In genomic region chr1:66927528-66927927, GRCh38 we compare ENCODE assay signal across 1 cellular context.
TF ChIP-seq lines count a peak whose summit lies in the region.

No MANE protein-coding gene starts in this region.

TF ChIP-seq in GM12878, 131 proteins besides CTCF, POLR2A, EP300 and RAD21:
- TF ChIP-seq MEF2B (IDR thresholded peaks at IDR 0.05; ENCODE audit: partially characterized antibody, poor library complexity, severe bottlenecking) (no peak), TARDBP (IDR thresholded peaks at IDR 0.05; ENCODE audit: borderline replicate concordance) (no peak), E2F8 (IDR thresholded peaks at IDR 0.05; ENCODE audit: low read depth, partially characterized antibody) (no peak), MTA2 (IDR thresholded peaks at IDR 0.05; ENCODE audit: low read depth) (no peak), SP1 (IDR thresholded peaks at IDR 0.05; ENCODE audit: low read depth, low read length) (no peak), EGR1 (IDR thresholded peaks at IDR 0.05; ENCODE audit: borderline replicate concordance in 1 of 2, low read depth in 2 of 2, low read length in 2 of 2) (no peak), SIN3A (IDR thresholded peaks at IDR 0.05; ENCODE audit: low read depth, low read length) (no peak), MYC (IDR thresholded peaks at IDR 0.05; ENCODE audit: insufficient read depth, insufficient read length, insufficient replicate concordance, low read length, severe bottlenecking) (no peak), POU2F2 (IDR thresholded peaks at IDR 0.05; ENCODE audit: borderline replicate concordance, low read depth, low read length) (no peak), RFX5 (IDR thresholded peaks at IDR 0.05; ENCODE audit: low read depth, low read length) (no peak), HCFC1 (IDR thresholded peaks at IDR 0.05; ENCODE audit: low read length) (no peak), IKZF2 (IDR thresholded peaks at IDR 0.05) (no peak)
- TF ChIP-seq, protein P1, sequence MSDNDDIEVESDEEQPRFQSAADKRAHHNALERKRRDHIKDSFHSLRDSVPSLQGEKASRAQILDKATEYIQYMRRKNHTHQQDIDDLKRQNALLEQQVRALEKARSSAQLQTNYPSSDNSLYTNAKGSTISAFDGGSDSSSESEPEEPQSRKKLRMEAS (IDR thresholded peaks at IDR 0.05; ENCODE audit: low read depth, low read length) = no peak
- TF ChIP-seq, protein P2, sequence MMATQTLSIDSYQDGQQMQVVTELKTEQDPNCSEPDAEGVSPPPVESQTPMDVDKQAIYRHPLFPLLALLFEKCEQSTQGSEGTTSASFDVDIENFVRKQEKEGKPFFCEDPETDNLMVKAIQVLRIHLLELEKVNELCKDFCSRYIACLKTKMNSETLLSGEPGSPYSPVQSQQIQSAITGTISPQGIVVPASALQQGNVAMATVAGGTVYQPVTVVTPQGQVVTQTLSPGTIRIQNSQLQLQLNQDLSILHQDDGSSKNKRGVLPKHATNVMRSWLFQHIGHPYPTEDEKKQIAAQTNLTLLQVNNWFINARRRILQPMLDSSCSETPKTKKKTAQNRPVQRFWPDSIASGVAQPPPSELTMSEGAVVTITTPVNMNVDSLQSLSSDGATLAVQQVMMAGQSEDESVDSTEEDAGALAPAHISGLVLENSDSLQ (IDR thresholded peaks at IDR 0.05) = no peak
- TF ChIP-seq, protein P3, sequence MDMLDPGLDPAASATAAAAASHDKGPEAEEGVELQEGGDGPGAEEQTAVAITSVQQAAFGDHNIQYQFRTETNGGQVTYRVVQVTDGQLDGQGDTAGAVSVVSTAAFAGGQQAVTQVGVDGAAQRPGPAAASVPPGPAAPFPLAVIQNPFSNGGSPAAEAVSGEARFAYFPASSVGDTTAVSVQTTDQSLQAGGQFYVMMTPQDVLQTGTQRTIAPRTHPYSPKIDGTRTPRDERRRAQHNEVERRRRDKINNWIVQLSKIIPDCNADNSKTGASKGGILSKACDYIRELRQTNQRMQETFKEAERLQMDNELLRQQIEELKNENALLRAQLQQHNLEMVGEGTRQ (IDR thresholded peaks at IDR 0.05; ENCODE audit: borderline replicate concordance, low read depth, low read length) = no peak
